12 cellular contexts compared by ENCODE assay signal in the genomic region with DNA sequence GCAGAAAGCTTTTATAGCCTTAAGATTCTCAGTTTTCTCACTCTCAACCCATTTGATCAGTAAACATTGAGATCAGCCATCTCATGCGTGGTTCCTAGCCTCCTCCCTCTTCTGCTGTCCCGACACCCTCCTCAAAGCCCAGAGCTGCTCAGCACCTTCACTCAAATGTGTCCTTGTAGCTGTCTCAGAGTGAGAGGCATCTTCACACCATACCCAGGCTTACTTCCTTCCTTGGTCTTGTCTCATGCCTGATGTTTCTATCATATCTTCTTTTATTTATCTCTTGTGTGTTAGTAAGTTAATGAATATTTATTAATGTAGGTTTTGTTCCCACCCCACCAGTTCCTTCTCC.
DNase-seq lines count a peak whose midpoint lies in the region; ATAC-seq, FAIRE-seq and TF ChIP-seq lines count a peak whose summit lies in the region.
"Had no signal": no experiment of that assay in that cellular context is flagged by ENCODE, and none has a peak within 500 bp of the region (broad histone marks: within the 10 kb centered on the region; RNA-seq: fewer than 3 reads in every experiment).

No MANE protein-coding gene starts in this region.

- DNase-seq in GM19239 (ENCODE audit: insufficient read length, low spot score) (no peak), memory B cell (ENCODE audit: low spot score in 2 of 2) (peak; percentile 44 to 62), ACHN (no peak), NOMO-1 treated with DMSO at 0.1 percent for 48 hours (lab: John Stamatoyannopoulos, UW; ENCODE audit: unreplicated experiment) (no peak), cortex of kidney (lab: John Stamatoyannopoulos, UW) (no peak), type B pancreatic cell (ENCODE audit: extremely low spot score, unreplicated experiment) (no peak)
- DNase-seq: CD8-positive, alpha-beta memory T cell; retina; substantia nigra had no signal

- TF ChIP-seq CTCF in type B pancreatic cell (conservative IDR thresholded peaks at IDR 0.05), result no peak

- in situ Hi-C loops in ACHN (cut with HindIII; ENCODE audit: low pct_ligation_motif_present, low pct_unique_long_range_greater_than_20kb, low sequenced_read_pairs), result no loop called here

- H3K9me3 Mint-ChIP-seq in memory B cell (no peaks in the 10 kb centered on the region), type B pancreatic cell (no peaks in the 10 kb centered on the region)
- H3K9me3 Mint-ChIP-seq: CD8-positive, alpha-beta memory T cell had no signal

- FAIRE-seq in GM19239 (lab: Jason Lieb, UNC), result peak; percentile 57

- H3K27me3 Mint-ChIP-seq in memory B cell (no peaks in the 10 kb centered on the region), type B pancreatic cell (no peaks in the 10 kb centered on the region)

- H3K36me3 Mint-ChIP-seq in memory B cell (peaks cover 2% of the 10 kb centered on the region), type B pancreatic cell (no peaks in the 10 kb centered on the region)
- H3K36me3 Mint-ChIP-seq: activated naive CD8-positive, alpha-beta T cell; CD8-positive, alpha-beta memory T cell had no signal

- H3K4me3 Mint-ChIP-seq in memory B cell (peak overlapping the region; percentile 56), type B pancreatic cell (no peak overlapping the region)
- H3K4me3 Mint-ChIP-seq: activated naive CD8-positive, alpha-beta T cell; CD8-positive, alpha-beta memory T cell had no signal

- H3K4me1 Mint-ChIP-seq in memory B cell, result peaks cover 33% of the 10 kb centered on the region
- peaks cover 11% of the 10 kb centered on the region for H3K4me1 Mint-ChIP-seq in type B pancreatic cell (ENCODE audit: unreplicated experiment)
- H3K4me1 Mint-ChIP-seq: CD8-positive, alpha-beta memory T cell had no signal

- H3K27ac Mint-ChIP-seq in memory B cell (peak overlapping the region; percentile 97), type B pancreatic cell (no peak overlapping the region)
- H3K27ac Mint-ChIP-seq: activated naive CD8-positive, alpha-beta T cell had no signal

- ATAC-seq in HG02571 (IDR thresholded peaks at IDR 0.05; ENCODE audit: unreplicated experiment), result peak; percentile 33
- ATAC-seq in HG03439 (IDR thresholded peaks at IDR 0.05; ENCODE audit: unreplicated experiment), result peak; percentile 35
- peak; percentile 69 for ATAC-seq in memory B cell (ENCODE audit: low read depth)

Comparison
In these comparisons a context has a peak if more than half of its experiments do, and no peak if none do; other contexts are left out.
1. DNase-seq: peak in memory B cell (2 of 2); none in GM19239 (single experiment), ACHN (single experiment), NOMO-1 treated with DMSO at 0.1 percent for 48 hours (single experiment), cortex of kidney (single experiment) and type B pancreatic cell (single experiment).
2. Peak in every context shown above with its lines, with median percentiles within 50 percentile points of each other: ATAC-seq.